In genomic region chr10:15228426-15228825, GRCh38 we compare ENCODE assay signal across 6 cellular contexts.
"Had no signal": no experiment of that assay in that cellular context is flagged by ENCODE, and none has a peak within 500 bp of the region (broad histone marks: within the 10 kb centered on the region; RNA-seq: fewer than 3 reads in every experiment).

No MANE protein-coding gene starts in this region.

- H3K36me3 Mint-ChIP-seq: IgD-negative memory B cell had no signal

- H3K27ac Mint-ChIP-seq: HFFc6, IgD-negative memory B cell had no signal

- DNase-seq: GM23248, GOT3, H7, HFFc6, KBM-7 had no signal

- H3K4me1 Mint-ChIP-seq: IgD-negative memory B cell had no signal

- H3K4me3 Mint-ChIP-seq: HFFc6, IgD-negative memory B cell had no signal
